Comparison of ENCODE assay signal across 8 cellular contexts in the genomic region with DNA sequence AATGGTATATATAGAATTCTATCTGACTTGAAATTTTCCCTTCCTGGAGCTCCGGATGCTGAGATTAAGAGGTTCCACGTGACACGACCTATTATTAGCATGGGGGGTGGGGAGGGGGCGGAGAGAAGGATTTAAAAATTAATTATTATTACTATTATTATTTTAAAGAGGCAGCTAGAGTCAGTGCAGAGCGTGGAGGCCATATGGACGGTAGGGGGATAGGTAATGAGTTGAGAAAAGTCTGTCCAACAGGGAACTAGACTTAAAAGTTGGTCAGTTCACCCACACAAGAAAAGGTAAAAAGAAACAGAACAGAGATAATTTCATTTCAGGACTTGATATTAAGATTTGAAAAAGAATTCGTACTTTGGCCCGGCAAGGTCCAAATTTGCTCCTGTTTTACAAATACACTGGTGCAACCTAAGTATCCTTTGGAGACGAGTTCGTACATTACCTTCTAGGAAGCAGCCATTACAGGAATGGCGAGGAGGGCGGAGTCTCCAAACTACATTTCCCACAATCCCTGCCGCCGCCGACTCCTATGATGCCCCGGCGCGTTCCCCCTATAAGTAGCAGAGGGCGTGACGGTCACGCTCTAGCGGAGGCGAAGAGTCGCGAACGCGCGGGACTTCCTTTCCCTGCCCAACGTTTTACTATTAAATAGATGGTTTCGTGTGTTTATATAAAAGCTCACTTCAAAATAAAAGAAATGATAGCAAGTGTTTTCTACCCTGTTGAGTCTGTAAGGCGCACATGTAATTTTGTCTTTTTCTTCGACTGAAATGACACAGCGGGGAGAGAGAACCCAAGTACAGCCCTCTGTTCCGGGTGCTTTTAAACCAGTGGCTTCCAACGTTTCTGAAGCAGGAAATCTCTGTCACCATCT. TPM values are rescaled to one million over a fixed set of nuclear protein-coding genes. Genes with fewer than 3 reads are reported as not detected.
A peak's percentile ranks its signal among the peaks of the same experiment; 100 is the strongest.
DNase-seq lines count a peak whose midpoint lies in the region; ATAC-seq, FAIRE-seq and TF ChIP-seq lines count a peak whose summit lies in the region.

A gene with protein sequence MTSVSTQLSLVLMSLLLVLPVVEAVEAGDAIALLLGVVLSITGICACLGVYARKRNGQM (minus strand): TSS at position 481 of the 886 bp plus-strand sequence. CDS start 976 bp downstream, outside the sequence.

- peak; percentile 85 for DNase-seq in NCI-H2029 (lab: John Stamatoyannopoulos, UW)
- DNase-seq in T-helper 22 cell (ENCODE audit: low read depth): peak; percentile 75
- DNase-seq in astrocyte (ENCODE audit: low read depth): peak; percentile 76
- peak; percentile 96 for DNase-seq in hepatocyte (ENCODE audit: low spot score)
- peak; percentile 94 for DNase-seq in retina
- no peak for DNase-seq in 8988T

- H3K36me3 ChIP-seq in astrocyte (ENCODE audit: insufficient read depth, low read length): no peaks in the 10 kb centered on the region
- no peaks in the 10 kb centered on the region for H3K36me3 ChIP-seq in hepatocyte (replicated peaks; ENCODE audit: insufficient read depth, low read depth)

- peak within 1 kb of the TSS; percentile 87 for H3K9ac ChIP-seq in astrocyte (ENCODE audit: low read length)

- H3K79me2 ChIP-seq in astrocyte (ENCODE audit: insufficient read depth, low read length): peaks cover 8% of the 10 kb centered on the region
- H3K79me2 ChIP-seq in hepatocyte: peaks cover 7% of the 10 kb centered on the region

- no peaks in the 10 kb centered on the region for H3K9me3 ChIP-seq in astrocyte (ENCODE audit: insufficient read depth, low read depth, low read length)
- no peaks in the 10 kb centered on the region for H3K9me3 ChIP-seq in hepatocyte (ENCODE audit: low read depth)

- H3K4me3 ChIP-seq in astrocyte (ENCODE audit: insufficient read depth, low read depth, low read length) (peak within 1 kb of the TSS; percentile 91), hepatocyte (peak within 1 kb of the TSS; percentile 30)

- peak within 1 kb of the TSS; percentile 77 for H3K27ac ChIP-seq in astrocyte (ENCODE audit: low read depth, low read length)
- H3K27ac ChIP-seq in hepatocyte: peak within 1 kb of the TSS; percentile 73

- no peaks in the 10 kb centered on the region for H3K9me3 Mint-ChIP-seq in astrocyte (ENCODE audit: unreplicated experiment)

- H3K4me1 ChIP-seq in astrocyte (ENCODE audit: insufficient read depth, low read length) (no peaks in the 10 kb centered on the region), hepatocyte (ENCODE audit: insufficient read depth) (peaks cover 8% of the 10 kb centered on the region)

- 3% methylated on average over 35 of the region's 35 CpGs for WGBS in hepatocyte (ENCODE audit: low lambda C conversion rate, missing lambda C conversion rate)

- no peaks in the 10 kb centered on the region for H3K27me3 Mint-ChIP-seq in astrocyte (ENCODE audit: low read depth, unreplicated experiment)

- H3K4me2 ChIP-seq in astrocyte (ENCODE audit: low read length) (peak within 1 kb of the TSS; percentile 88), hepatocyte (peak within 1 kb of the TSS; percentile 79)

- peak within 1 kb of the TSS; percentile 96 for H3K27ac Mint-ChIP-seq in astrocyte (ENCODE audit: unreplicated experiment)

- ATAC-seq in GM18502 (IDR thresholded peaks at IDR 0.05; ENCODE audit: poor library complexity, unreplicated experiment) (peak; percentile 99), HG02970 (IDR thresholded peaks at IDR 0.05; ENCODE audit: low FRiP score, unreplicated experiment) (peak; percentile 100)

- TF ChIP-seq CTCF in astrocyte (IDR thresholded peaks at IDR 0.05; ENCODE audit: insufficient read depth, low read depth, low read length) (no peak), hepatocyte (IDR thresholded peaks at IDR 0.05; ENCODE audit: poor library complexity) (no peak)

- no peaks in the 10 kb centered on the region for H3K4me1 Mint-ChIP-seq in astrocyte (ENCODE audit: low read depth, unreplicated experiment)

- H3K4me3 Mint-ChIP-seq in astrocyte (ENCODE audit: unreplicated experiment): peak within 1 kb of the TSS; percentile 97

- H2AFZ ChIP-seq in astrocyte (ENCODE audit: low read depth, low read length) (peak within 1 kb of the TSS; percentile 79), hepatocyte (peak within 1 kb of the TSS; percentile 79)

- H3K27me3 ChIP-seq in astrocyte (ENCODE audit: insufficient read depth, low read length) (no peaks in the 10 kb centered on the region), hepatocyte (no peaks in the 10 kb centered on the region)

- H3K36me3 Mint-ChIP-seq in astrocyte (ENCODE audit: low read depth, unreplicated experiment): peaks cover 2% of the 10 kb centered on the region

- H3K9me2 ChIP-seq in hepatocyte (replicated peaks; ENCODE audit: insufficient read depth): no peaks in the 10 kb centered on the region

- peak; percentile 5 for FAIRE-seq in astrocyte (lab: Jason Lieb, UNC)

- H4K20me1 ChIP-seq in astrocyte (ENCODE audit: insufficient read depth, low read length) (no peaks in the 10 kb centered on the region), hepatocyte (ENCODE audit: insufficient read depth, poor library complexity, severe bottlenecking) (no peaks in the 10 kb centered on the region)

RNA-seq across cellular contexts. Expression of the gene that starts here (rescaled TPM):
- total RNA-seq in astrocyte (45.1 and 52.9 TPM in 2 replicates), hepatocyte (92.0 and 103 TPM in 2 replicates)
- polyA plus RNA-seq in hepatocyte: 74.0 and 78.0 TPM in 2 replicates
